9 cellular contexts compared by ENCODE assay signal in the genomic region with DNA sequence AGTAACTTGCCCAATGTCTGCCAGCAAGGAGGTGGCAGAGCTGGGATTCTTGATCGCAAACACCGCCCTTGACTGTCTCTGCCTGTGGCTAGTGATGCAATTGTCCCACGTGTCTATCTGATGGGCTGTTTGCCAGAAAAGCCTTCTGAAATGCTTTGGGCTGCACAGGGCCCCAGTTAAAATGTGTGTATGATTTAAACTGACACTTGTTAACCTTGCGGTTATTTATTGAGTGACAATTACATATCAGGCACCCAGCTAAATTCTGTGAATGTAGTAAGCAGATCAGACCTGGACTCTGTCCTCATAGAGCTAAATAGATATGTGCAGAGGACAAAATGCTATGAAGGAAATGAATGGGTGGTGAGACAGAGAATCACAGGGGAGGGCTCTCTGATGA.
DNase-seq lines count a peak whose midpoint lies in the region; ATAC-seq lines count a peak whose summit lies in the region.
"Had no signal": no experiment of that assay in that cellular context is flagged by ENCODE, and none has a peak within 500 bp of the region (broad histone marks: within the 10 kb centered on the region; RNA-seq: fewer than 3 reads in every experiment).

No MANE protein-coding gene starts in this region.

- ATAC-seq in HG03097 (IDR thresholded peaks at IDR 0.05; ENCODE audit: low FRiP score, unreplicated experiment) (no peak), GM21515 (IDR thresholded peaks at IDR 0.05; ENCODE audit: unreplicated experiment) (no peak)

- no peak overlapping the region for H3K4me3 Mint-ChIP-seq in activated naive CD8-positive, alpha-beta T cell
- H3K4me3 Mint-ChIP-seq: stimulated activated naive CD8-positive, alpha-beta T cell treated with anti-CD3 and anti-CD28 coated beads, Interleukin-15, Interleukin-2, amounts not matched to agents 100 ng/mL and 50 ng/mL, for 24 hours had no signal

- H3K36me3 Mint-ChIP-seq in activated naive CD8-positive, alpha-beta T cell, result peaks cover 3% of the 10 kb centered on the region

- peak overlapping the region; percentile 55 for H3K27ac Mint-ChIP-seq in activated naive CD8-positive, alpha-beta T cell
- H3K27ac Mint-ChIP-seq: stimulated activated naive CD8-positive, alpha-beta T cell treated with anti-CD3 and anti-CD28 coated beads, Interleukin-15, Interleukin-2, amounts not matched to agents 100 ng/mL and 50 ng/mL, for 24 hours had no signal

- no peaks in the 10 kb centered on the region for H3K27me3 Mint-ChIP-seq in activated naive CD8-positive, alpha-beta T cell

- peaks cover 5% of the 10 kb centered on the region for H3K9me3 Mint-ChIP-seq in activated naive CD8-positive, alpha-beta T cell (ENCODE audit: low read depth)

- DNase-seq in activated CD4-positive, CD25-positive, alpha-beta regulatory T cell treated with anti-CD3 and anti-CD28 coated beads, Interleukin-2, amount 50 U/mL, for 16 hours (ENCODE audit: low read depth, low spot score), result peak; percentile 26
- no peak for DNase-seq in activated CD4-positive, CD25-positive, alpha-beta regulatory T cell treated with anti-CD3 and anti-CD28 coated beads, Interleukin-2, amount 50 U/mL, for 72 hours
- DNase-seq in SIG-M5 treated with dmso at 0.1 percent for 504 hours (lab: John Stamatoyannopoulos, UW; ENCODE audit: unreplicated experiment), result peak; percentile 92
- DNase-seq in iris pigment epithelial cell (ENCODE audit: low read depth), result peak; percentile 84
- peak; percentile 56 for DNase-seq in stimulated activated naive CD4-positive, alpha-beta T cell treated with Interleukin-2 at 50 U/mL for 16 hours (lab: John Stamatoyannopoulos, UW)

- peaks cover 45% of the 10 kb centered on the region for H3K4me1 Mint-ChIP-seq in activated naive CD8-positive, alpha-beta T cell (ENCODE audit: low read depth)
